Comparison of ENCODE assay signal across 20 cellular contexts in genomic region chrX:87634361-87634760, GRCh38.
DNase-seq lines count a peak whose midpoint lies in the region; ATAC-seq, FAIRE-seq and TF ChIP-seq lines count a peak whose summit lies in the region.
"Had no signal": no experiment of that assay in that cellular context is flagged by ENCODE, and none has a peak within 500 bp of the region (broad histone marks: within the 10 kb centered on the region; RNA-seq: fewer than 3 reads in every experiment).

No MANE protein-coding gene starts in this region.

- H3K79me2 ChIP-seq in endothelial cell of umbilical vein (ENCODE audit: control insufficient read depth, insufficient read depth, low read length), result no peaks in the 10 kb centered on the region

- no TSS peak for BruUV-seq in endothelial cell of umbilical vein (replicated peaks; lab: Mats Ljungman, UMichigan)

- WGBS in A549 (ENCODE audit: missing lambda C conversion rate), result 51% methylated on average over 3 of the region's 3 CpGs

- H3K4me3 ChIP-seq in A549 (no peak overlapping the region), endothelial cell of umbilical vein (replicated peaks in 1 of 3; ENCODE audit: insufficient read depth in 1 of 3, low read depth in 1 of 3, low read length in 3 of 3) (no peak overlapping the region)
- H3K4me3 ChIP-seq: BLaER1, GM23338 had no signal

- no peaks in the 10 kb centered on the region for H3K9me3 ChIP-seq in A549
- no peaks in the 10 kb centered on the region for H3K9me3 ChIP-seq in endothelial cell of umbilical vein (replicated peaks; ENCODE audit: control insufficient read depth, insufficient read depth, low read length)
- H3K9me3 ChIP-seq: Caco-2 had no signal

- H3K36me3 ChIP-seq in endothelial cell of umbilical vein (ENCODE audit: control insufficient read depth in 2 of 2, extremely low read depth in 1 of 2, insufficient read depth in 2 of 2, low read length in 2 of 2), result no peaks in the 10 kb centered on the region
- H3K36me3 ChIP-seq: BLaER1 had no signal

- FAIRE-seq in A549 (lab: Jason Lieb, UNC) (peak; percentile 78), endothelial cell of umbilical vein (lab: Jason Lieb, UNC) (peak; percentile 92)
- FAIRE-seq: GM12891, GM18507 had no signal

- no peaks in the 10 kb centered on the region for H4K20me1 ChIP-seq in endothelial cell of umbilical vein (replicated peaks; ENCODE audit: control insufficient read depth, extremely low read depth, insufficient read depth, low read length)
- H4K20me1 ChIP-seq: BLaER1 had no signal

- no peak overlapping the region for H3K27ac ChIP-seq in A549
- peak overlapping the region; percentile 51 for H3K27ac ChIP-seq in endothelial cell of umbilical vein (ENCODE audit: insufficient read depth, low read depth, low read length)
- H3K27ac ChIP-seq: BLaER1, C4-2B had no signal

- no peak for ATAC-seq in A549
- ATAC-seq: CD8-positive, alpha-beta T cell; GM23338; HCT116 had no signal

- DNase-seq in A549 (ENCODE audit: low read depth in 1 of 2, low spot score in 1 of 2) (no peak), NCI-H748 (lab: John Stamatoyannopoulos, UW; ENCODE audit: unreplicated experiment) (peak; percentile 28), endothelial cell of umbilical vein (ENCODE audit: low read depth, low spot score) (peak; percentile 69), lung microvascular endothelial cell (ENCODE audit: low read depth in 2 of 2) (peak; percentile 28 to 79), midbrain (lab: John Stamatoyannopoulos, UW) (no peak), SHP77 (lab: John Stamatoyannopoulos, UW) (no peak)
- DNase-seq in effector CD8-positive, alpha-beta T cell (lab: John Stamatoyannopoulos, UW), result no peak
- DNase-seq: Caco-2; CD4-positive, CD25-positive, alpha-beta regulatory T cell; CD8-positive, alpha-beta T cell; DMS153; DMS79 treated with DMSO at 0.1 percent for 48 hours; GF-D8; H9 had no signal

- H3K27me3 ChIP-seq in endothelial cell of umbilical vein (ENCODE audit: control insufficient read depth in 2 of 2, insufficient read depth in 2 of 2, low read length in 2 of 2), result no peaks in the 10 kb centered on the region

- H3K4me2 ChIP-seq in A549 (no peak overlapping the region), endothelial cell of umbilical vein (ENCODE audit: insufficient read depth, low read length) (peak overlapping the region; percentile 51)
- H3K4me2 ChIP-seq: BLaER1, GM23338 had no signal

- CTCF ChIA-PET in A549 (lab: Yijun Ruan, JAX) (no interaction called here), endothelial cell of umbilical vein (lab: Charles Lee) (no interaction called here)

- H3K9me1 ChIP-seq in endothelial cell of umbilical vein (replicated peaks; ENCODE audit: control insufficient read depth, extremely low read depth, insufficient read depth, low read length), result no peaks in the 10 kb centered on the region

- POLR2A ChIA-PET in A549 (lab: Yijun Ruan, JAX), result no interaction called here
- POLR2A ChIA-PET in endothelial cell of umbilical vein (lab: Charles Lee), result no interaction called here

- no peak overlapping the region for H2AFZ ChIP-seq in endothelial cell of umbilical vein (ENCODE audit: low read depth, low read length)
- H2AFZ ChIP-seq: GM23338 had no signal

- dilution Hi-C loops in endothelial cell of umbilical vein (cut with MboI; ENCODE audit: extremely low pct_ligation_motif_present, low sequenced_read_pairs), result no loop called here

- intact Hi-C loops in endothelial cell of umbilical vein (cut with micrococcal nuclease), result no loop called here

- TF ChIP-seq RAD21 in A549 (conservative IDR thresholded peaks at IDR 0.05 in 1 of 2, IDR thresholded peaks at IDR 0.05 in 1 of 2), result no peak

- TF ChIP-seq CTCF in A549 (IDR thresholded peaks at IDR 0.05), result no peak
- no peak for TF ChIP-seq CTCF in endothelial cell of umbilical vein (IDR thresholded peaks at IDR 0.05; ENCODE audit: extremely low read depth in 1 of 2, insufficient read depth in 1 of 2, low read depth in 1 of 2, low read length in 2 of 2)

- TF ChIP-seq EP300 in A549 (IDR thresholded peaks at IDR 0.05), result no peak

- H3K9ac ChIP-seq in endothelial cell of umbilical vein (replicated peaks; ENCODE audit: extremely low read depth, insufficient read depth, low read length), result no peak overlapping the region
- H3K9ac ChIP-seq: BLaER1 had no signal

- no peak for TF ChIP-seq POLR2A in A549 (IDR thresholded peaks at IDR 0.05; ENCODE audit: low read length)
- TF ChIP-seq POLR2A in endothelial cell of umbilical vein (IDR thresholded peaks at IDR 0.05; ENCODE audit: low read depth, low read length), result no peak

- H3K4me1 ChIP-seq in A549 (no peaks in the 10 kb centered on the region), endothelial cell of umbilical vein (ENCODE audit: control insufficient read depth, extremely low read depth, insufficient read depth, low read length) (peaks cover 15% of the 10 kb centered on the region)
- H3K4me1 ChIP-seq: Caco-2 had no signal

TF ChIP-seq in A549, 52 proteins besides CTCF, POLR2A, EP300 and RAD21:
- no peak for TF ChIP-seq MAFK (IDR thresholded peaks at IDR 0.05; ENCODE audit: partially characterized antibody)

TF ChIP-seq in endothelial cell of umbilical vein, 7 proteins besides CTCF, POLR2A, EP300 and RAD21:
- TF ChIP-seq JUN (IDR thresholded peaks at IDR 0.05; ENCODE audit: borderline replicate concordance, insufficient read depth, insufficient read length, low read depth) (peak; percentile 38), MAX (IDR thresholded peaks at IDR 0.05; ENCODE audit: insufficient read depth, insufficient read length) (no peak)
TF ChIP-seq in endothelial cell of umbilical vein: peak in this region for 1.

Comparison
In these comparisons a context has a peak if more than half of its experiments do, and no peak if none do; other contexts are left out.
1. DNase-seq: peak in NCI-H748 (single experiment), endothelial cell of umbilical vein (single experiment) and lung microvascular endothelial cell (2 of 2); none in A549 (0 of 2), effector CD8-positive, alpha-beta T cell (single experiment), midbrain (single experiment) and SHP77 (0 of 2).